Comparison of ENCODE assay signal across 11 cellular contexts in the genomic region with DNA sequence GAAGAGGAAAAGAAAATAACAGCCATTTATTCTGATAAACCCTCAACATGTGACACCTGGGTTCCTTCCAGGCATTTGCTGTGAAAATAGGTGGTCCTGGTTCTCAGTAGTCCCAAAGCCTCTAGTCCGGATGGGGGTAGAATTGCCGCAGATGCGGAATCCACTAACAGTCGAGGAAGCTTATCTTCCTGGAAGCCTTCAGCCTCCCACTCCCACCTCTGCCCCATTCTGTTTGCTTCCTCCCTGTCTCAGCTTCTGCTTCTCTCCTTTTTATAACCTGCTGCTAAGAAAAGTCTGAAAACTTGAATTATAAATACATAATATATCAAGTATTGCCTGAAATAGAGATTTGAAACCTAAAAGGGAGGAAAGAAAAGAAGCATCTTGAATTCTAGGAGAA. TPM values are rescaled to one million over a fixed set of nuclear protein-coding genes. Genes with fewer than 3 reads are reported as not detected.
DNase-seq lines count a peak whose midpoint lies in the region; ATAC-seq, FAIRE-seq and TF ChIP-seq lines count a peak whose summit lies in the region.
"Had no signal": no experiment of that assay in that cellular context is flagged by ENCODE, and none has a peak within 500 bp of the region (broad histone marks: within the 10 kb centered on the region; RNA-seq: fewer than 3 reads in every experiment).

No MANE protein-coding gene starts in this region.

- CTCF ChIA-PET in activated CD4-positive, alpha-beta memory T cell treated with anti-CD3 and anti-CD28 coated beads for 36 hours (lab: Charles Lee) = interaction anchor here (0.6 to 2.2 kb wide), 4 partner anchors 18 to 149 kb away, joined by 3 to 12 read pairs (median 4); partner anchors contain the start of gene PCNX1

- no peak overlapping the region for H3K27ac ChIP-seq in keratinocyte (ENCODE audit: control insufficient read depth, insufficient read depth, low read length)
- H3K27ac ChIP-seq: tibial artery had no signal

- H3K9me3 Mint-ChIP-seq in activated naive CD4-positive, alpha-beta T cell treated with anti-CD3 and anti-CD28 coated beads, Interleukin-2, amount 50 U/mL, for 24 hours = no peaks in the 10 kb centered on the region
- H3K9me3 Mint-ChIP-seq in activated CD4-positive, alpha-beta memory T cell treated with anti-CD3 and anti-CD28 coated beads for 36 hours = no peaks in the 10 kb centered on the region
- H3K9me3 Mint-ChIP-seq in stimulated activated naive CD8-positive, alpha-beta T cell treated with anti-CD3 and anti-CD28 coated beads, Interleukin-15, amount 100 ng/mL, for 72 hours = no peaks in the 10 kb centered on the region

- no peak for TF ChIP-seq CTCF in keratinocyte (optimal IDR thresholded peaks at IDR 0.05 in 1 of 3, IDR thresholded peaks at IDR 0.05 in 1 of 3, conservative IDR thresholded peaks at IDR 0.05 in 1 of 3; ENCODE audit: extremely low read depth in 1 of 3, insufficient read depth in 2 of 3, low read length in 3 of 3)

- no peak overlapping the region for H2AFZ ChIP-seq in keratinocyte (ENCODE audit: control insufficient read depth, low read length)

- H3K27ac Mint-ChIP-seq in activated naive CD4-positive, alpha-beta T cell treated with anti-CD3 and anti-CD28 coated beads, Interleukin-2, amount 50 U/mL, for 24 hours = no peak overlapping the region
- no peak overlapping the region for H3K27ac Mint-ChIP-seq in activated CD4-positive, alpha-beta memory T cell treated with anti-CD3 and anti-CD28 coated beads for 36 hours
- H3K27ac Mint-ChIP-seq in stimulated activated naive CD8-positive, alpha-beta T cell treated with anti-CD3 and anti-CD28 coated beads, Interleukin-15, amount 100 ng/mL, for 72 hours = peak overlapping the region in 1 of 2 donors; percentile 84

- H3K27me3 Mint-ChIP-seq in activated naive CD4-positive, alpha-beta T cell treated with anti-CD3 and anti-CD28 coated beads, Interleukin-2, amount 50 U/mL, for 24 hours = no peaks in the 10 kb centered on the region
- peaks cover 9% of the 10 kb centered on the region for H3K27me3 Mint-ChIP-seq in activated CD4-positive, alpha-beta memory T cell treated with anti-CD3 and anti-CD28 coated beads for 36 hours
- H3K27me3 Mint-ChIP-seq in stimulated activated naive CD8-positive, alpha-beta T cell treated with anti-CD3 and anti-CD28 coated beads, Interleukin-15, amount 100 ng/mL, for 72 hours = peaks cover 57% of the 10 kb centered on the region

- no peaks in the 10 kb centered on the region for H3K27me3 ChIP-seq in keratinocyte (ENCODE audit: control insufficient read depth, extremely low read depth, insufficient read depth, low read length)

- POLR2A ChIA-PET in activated CD4-positive, alpha-beta memory T cell treated with anti-CD3 and anti-CD28 coated beads for 36 hours (lab: Charles Lee) = interaction anchor here (1.9 kb wide), 1 partner anchor 84 kb away, joined by 7 read pairs; the partner anchor contains the start of gene PCNX1

- no peak for FAIRE-seq in keratinocyte (lab: Jason Lieb, UNC)

- no peaks in the 10 kb centered on the region for H3K9me3 ChIP-seq in keratinocyte (ENCODE audit: control insufficient read depth, low read depth, low read length)
- H3K9me3 ChIP-seq: tibial artery had no signal

- peak overlapping the region; percentile 84 for H3K4me3 Mint-ChIP-seq in activated naive CD4-positive, alpha-beta T cell treated with anti-CD3 and anti-CD28 coated beads, Interleukin-2, amount 50 U/mL, for 24 hours
- H3K4me3 Mint-ChIP-seq in activated CD4-positive, alpha-beta memory T cell treated with anti-CD3 and anti-CD28 coated beads for 36 hours = peak overlapping the region; percentile 76
- H3K4me3 Mint-ChIP-seq in stimulated activated naive CD8-positive, alpha-beta T cell treated with anti-CD3 and anti-CD28 coated beads, Interleukin-15, amount 100 ng/mL, for 72 hours = peak overlapping the region; percentile 80 to 92

- H3K79me2 ChIP-seq in keratinocyte (ENCODE audit: control insufficient read depth, insufficient read depth, low read length) = no peaks in the 10 kb centered on the region

- no peak for ATAC-seq in stimulated activated naive CD8-positive, alpha-beta T cell treated with anti-CD3 and anti-CD28 coated beads, Interleukin-15, amount 100 ng/mL, for 72 hours

- peak overlapping the region; percentile 87 for H3K4me2 ChIP-seq in keratinocyte (ENCODE audit: control insufficient read depth, extremely low read depth, insufficient read depth, low read depth, low read length)

- no peak overlapping the region for H3K4me3 ChIP-seq in keratinocyte (ENCODE audit: control insufficient read depth in 2 of 3, extremely low read depth in 1 of 3, insufficient read depth in 2 of 3, low read depth in 1 of 3, low read length in 3 of 3)

- intact Hi-C loops in activated CD4-positive, alpha-beta memory T cell treated with anti-CD3 and anti-CD28 coated beads for 36 hours (cut with micrococcal nuclease) = loop anchor here (2.0 kb wide), 1 partner anchor 34 kb away; no protein-coding TSS in a partner anchor

- no peak overlapping the region for H3K9ac ChIP-seq in keratinocyte (ENCODE audit: control insufficient read depth, extremely low read depth, insufficient read depth, low read length)

- H3K4me1 ChIP-seq in keratinocyte (ENCODE audit: control insufficient read depth, extremely low read depth, insufficient read depth, low read length) = peaks cover 2% of the 10 kb centered on the region

- no peaks in the 10 kb centered on the region for H3K36me3 Mint-ChIP-seq in activated naive CD4-positive, alpha-beta T cell treated with anti-CD3 and anti-CD28 coated beads, Interleukin-2, amount 50 U/mL, for 24 hours
- H3K36me3 Mint-ChIP-seq in activated CD4-positive, alpha-beta memory T cell treated with anti-CD3 and anti-CD28 coated beads for 36 hours = no peaks in the 10 kb centered on the region

- H3K4me1 Mint-ChIP-seq in activated naive CD4-positive, alpha-beta T cell treated with anti-CD3 and anti-CD28 coated beads, Interleukin-2, amount 50 U/mL, for 24 hours = peaks cover 4% of the 10 kb centered on the region
- peaks cover 6% of the 10 kb centered on the region for H3K4me1 Mint-ChIP-seq in activated CD4-positive, alpha-beta memory T cell treated with anti-CD3 and anti-CD28 coated beads for 36 hours (ENCODE audit: low read depth)
- H3K4me1 Mint-ChIP-seq in stimulated activated naive CD8-positive, alpha-beta T cell treated with anti-CD3 and anti-CD28 coated beads, Interleukin-15, amount 100 ng/mL, for 72 hours = peaks cover 30% of the 10 kb centered on the region

- dilution Hi-C loops in keratinocyte (cut with MboI; ENCODE audit: extremely low pct_ligation_motif_present, low sequenced_read_pairs) = no loop called here

- no peaks in the 10 kb centered on the region for H4K20me1 ChIP-seq in keratinocyte (ENCODE audit: control insufficient read depth, extremely low read depth, insufficient read depth, low read length)

- no peak for DNase-seq in activated naive CD4-positive, alpha-beta T cell (lab: John Stamatoyannopoulos, UW)
- DNase-seq in activated CD4-positive, alpha-beta memory T cell treated with anti-CD3 and anti-CD28 coated beads for 36 hours = no peak
- DNase-seq in keratinocyte (ENCODE audit: low read depth, low spot score) = no peak
- no peak for DNase-seq in stimulated activated naive CD8-positive, alpha-beta T cell treated with anti-CD3 and anti-CD28 coated beads, Interleukin-15, amount 100 ng/mL, for 72 hours
- DNase-seq in NCI-H128 (lab: John Stamatoyannopoulos, UW; ENCODE audit: unreplicated experiment) = no peak
- no peak for DNase-seq in NCI-H2227 treated with DMSO at 0.1 percent for 48 hours (lab: John Stamatoyannopoulos, UW)
- no peak for DNase-seq in NCI-H1436 (lab: John Stamatoyannopoulos, UW)
- DNase-seq: NCI-H187 treated with DMSO at 0.1 percent for 48 hours, OCI-M1 had no signal

- no peaks in the 10 kb centered on the region for H3K36me3 ChIP-seq in keratinocyte (ENCODE audit: control insufficient read depth in 2 of 2, extremely low read depth in 1 of 2, insufficient read depth in 2 of 2, low read length in 2 of 2)
- H3K36me3 ChIP-seq: tibial artery had no signal

- H3K9me1 ChIP-seq in keratinocyte (ENCODE audit: control insufficient read depth, extremely low read depth, insufficient read depth, low read length) = no peaks in the 10 kb centered on the region

RNA-seq across cellular contexts. Expression of gene MAP3K9, which starts 14.0 kb away (rescaled TPM):
- total RNA-seq in activated CD4-positive, alpha-beta memory T cell treated with anti-CD3 and anti-CD28 coated beads for 36 hours = 1 to 10 TPM; 5.9 to 6.3 TPM
- 6.5 to 9.4 TPM (median 7.2 TPM) in 3 replicates for polyA plus RNA-seq in keratinocyte
- 6.9 TPM for polyA plus RNA-seq in keratinocyte (2011; ENCODE audit: low read depth)
- 5.5 and 7.8 TPM in 2 replicates for polyA plus RNA-seq in keratinocyte (2011; cell fraction: cytosol; rRNA removed)
- 23.7 and 27.0 TPM in 2 replicates for polyA plus RNA-seq in keratinocyte (2011; cell fraction: nucleus; rRNA removed)
- 7.3 and 9.4 TPM in 2 replicates for polyA plus RNA-seq in keratinocyte (2012; ENCODE audit: low replicate concordance)
- polyA minus RNA-seq in keratinocyte = 15.0 to 21.5 TPM (median 21.2 TPM) in 3 replicates
- polyA minus RNA-seq in keratinocyte (2011; cell fraction: cytosol; rRNA and poly(A)+ RNA removed) = 7.9 TPM
- polyA minus RNA-seq in keratinocyte (2011; cell fraction: nucleus; rRNA and poly(A)+ RNA removed) = 22.4 and 35.8 TPM in 2 replicates
